ENCODE assay signal across 25 cellular contexts in genomic region chr13:63449549-63449948, GRCh38.
DNase-seq lines count a peak whose midpoint lies in the region; TF ChIP-seq lines count a peak whose summit lies in the region.
"Had no signal": no experiment of that assay in that cellular context is flagged by ENCODE, and none has a peak within 500 bp of the region (broad histone marks: within the 10 kb centered on the region; RNA-seq: fewer than 3 reads in every experiment).

No MANE protein-coding gene starts in this region.

- DNase-seq in NCI-H748 (lab: John Stamatoyannopoulos, UW; ENCODE audit: unreplicated experiment), result peak; percentile 44
- DNase-seq in NCI-H748 treated with DMSO at 0.1 percent for 48 hours (lab: John Stamatoyannopoulos, UW), result no peak
- peak in 2 of 3 experiments; percentile 38 to 79 for DNase-seq in NCI-H1417 (lab: John Stamatoyannopoulos, UW)
- DNase-seq in amniotic epithelial cell (ENCODE audit: low read depth), result peak; percentile 2
- peak; percentile 9 for DNase-seq in osteoblast (ENCODE audit: insufficient read length, low spot score, missing footprints)
- no peak for DNase-seq in NCI-H1436 treated with DMSO at 0.1 percent for 48 hours (lab: John Stamatoyannopoulos, UW)
- DNase-seq in epidermal melanocyte (ENCODE audit: insufficient read length, low spot score), result no peak
- no peak for DNase-seq in thyroid gland
- DNase-seq: activated CD4-positive, alpha-beta T cell treated with anti-CD3 and anti-CD28 coated beads for 4 hours; activated CD8-positive, alpha-beta memory T cell treated with anti-CD3 and anti-CD28 coated beads for 24 hours; activated effector memory CD4-positive, alpha-beta T cell treated with Interleukin-2 at 50 U/mL for 16 hours; CD8-positive, alpha-beta T cell; central memory CD4-positive, alpha-beta T cell; dermis blood vessel endothelial cell; left ventricle myocardium superior; natural killer cell; NCI-H1048; NCI-H526 treated with DMSO at 0.1 percent for 48 hours; OCI-M1; ovary; retina; small intestine; stimulated activated CD4-positive, alpha-beta T cell treated with anti-CD3 and anti-CD28 coated beads, Interleukin-2, amount 100 ng/mL, for 24 hours had no signal

- H3K79me2 ChIP-seq in osteoblast (ENCODE audit: insufficient read depth, low read length), result no peaks in the 10 kb centered on the region

- H3K27me3 ChIP-seq in osteoblast (ENCODE audit: insufficient read depth, low read length), result no peaks in the 10 kb centered on the region
- no peaks in the 10 kb centered on the region for H3K27me3 ChIP-seq in thyroid gland
- H3K27me3 ChIP-seq: ovary, tibial nerve had no signal

- H3K9me3 ChIP-seq in osteoblast (ENCODE audit: low read depth, low read length) (no peaks in the 10 kb centered on the region), thyroid gland (no peaks in the 10 kb centered on the region)
- H3K9me3 ChIP-seq: A549, ovary, tibial nerve had no signal

- H3K4me3 ChIP-seq in osteoblast (ENCODE audit: insufficient read depth, low read length) (no peak overlapping the region), thyroid gland (replicated peaks in 1 of 3) (no peak overlapping the region)
- H3K4me3 ChIP-seq: A549, ovary, tibial nerve had no signal

- intact Hi-C loops in thyroid gland (cut with DNase I), result no loop called here

- H3K4me1 ChIP-seq in osteoblast (ENCODE audit: insufficient read depth, low read length) (peaks cover 9% of the 10 kb centered on the region), thyroid gland (no peaks in the 10 kb centered on the region)
- H3K4me1 ChIP-seq: A549, tibial nerve had no signal

- 2 to 13% methylated on average over 1 of the region's 1 CpG for WGBS in thyroid gland, 2 donors

- H3K27ac ChIP-seq in osteoblast (ENCODE audit: low read depth, low read length) (no peak overlapping the region), thyroid gland (no peak overlapping the region)
- H3K27ac ChIP-seq: A549, ovary, tibial nerve had no signal

- no peaks in the 10 kb centered on the region for H3K36me3 ChIP-seq in osteoblast (ENCODE audit: insufficient read depth, low read length)
- no peaks in the 10 kb centered on the region for H3K36me3 ChIP-seq in thyroid gland
- H3K36me3 ChIP-seq: ovary, tibial nerve had no signal

- no peaks in the 10 kb centered on the region for H4K20me1 ChIP-seq in osteoblast (ENCODE audit: insufficient read depth, low read length)

- TF ChIP-seq POLR2A in thyroid gland (IDR thresholded peaks at IDR 0.05), result no peak

- H3K4me2 ChIP-seq in osteoblast (ENCODE audit: insufficient read depth, low read length), result no peak overlapping the region
- H3K4me2 ChIP-seq: A549 had no signal

- peak overlapping the region; percentile 58 for H2AFZ ChIP-seq in osteoblast (ENCODE audit: low read length)

- TF ChIP-seq CTCF in osteoblast (IDR thresholded peaks at IDR 0.05; ENCODE audit: extremely low read depth, low read depth, low read length) (no peak), thyroid gland (IDR thresholded peaks at IDR 0.05) (no peak)

Comparison
In these comparisons a context has a peak if more than half of its experiments do, and no peak if none do; other contexts are left out.
1. DNase-seq: peak in NCI-H748 (single experiment), NCI-H1417 (2 of 3), amniotic epithelial cell (single experiment) and osteoblast (single experiment); none in NCI-H748 treated with DMSO at 0.1 percent for 48 hours (single experiment), NCI-H1436 treated with DMSO at 0.1 percent for 48 hours (single experiment), epidermal melanocyte (single experiment) and thyroid gland (0 of 2).